In genomic region chr11:120235024-120235628, GRCh38 we compare ENCODE assay signal across 9 cellular contexts. TPM values are rescaled to one million over a fixed set of nuclear protein-coding genes. Genes with fewer than 3 reads are reported as not detected.
DNase-seq lines count a peak whose midpoint lies in the region; ATAC-seq and TF ChIP-seq lines count a peak whose summit lies in the region.
"Had no signal": no experiment of that assay in that cellular context is flagged by ENCODE, and none has a peak within 500 bp of the region (broad histone marks: within the 10 kb centered on the region; RNA-seq: fewer than 3 reads in every experiment).

No MANE protein-coding gene starts in this region.

- H2BK12ac ChIP-seq in trophoblast cell (ENCODE audit: low read length): no peak overlapping the region

- no peak overlapping the region for H3K23ac ChIP-seq in trophoblast cell (ENCODE audit: low read length)

- H3K36me3 ChIP-seq in BLaER1 treated with 17β-estradiol and CSF1 and Interleukin-3, amounts not matched to agents 10 nM and 100 nM: no peaks in the 10 kb centered on the region
- no peaks in the 10 kb centered on the region for H3K36me3 ChIP-seq in HAP-1 (replicated peaks)
- H3K36me3 ChIP-seq in trophoblast cell (ENCODE audit: control insufficient read depth in 1 of 2, insufficient read depth in 2 of 2, low read length in 2 of 2): no peaks in the 10 kb centered on the region
- H3K36me3 ChIP-seq: neutrophil had no signal

- H3K79me1 ChIP-seq in trophoblast cell (ENCODE audit: low read length): peaks cover 3% of the 10 kb centered on the region

- no peaks in the 10 kb centered on the region for H3K9me3 ChIP-seq in BLaER1 treated with 17β-estradiol and CSF1 and Interleukin-3, amounts not matched to agents 10 nM and 100 nM (replicated peaks in 1 of 11)
- H3K9me3 ChIP-seq in HAP-1: no peaks in the 10 kb centered on the region
- H3K9me3 ChIP-seq in trophoblast cell (ENCODE audit: insufficient read depth, low read depth, low read length): no peaks in the 10 kb centered on the region
- H3K9me3 ChIP-seq: neutrophil had no signal

- no peak overlapping the region for H3K27ac ChIP-seq in BLaER1 treated with 17β-estradiol and CSF1 and Interleukin-3, amounts not matched to agents 10 nM and 100 nM
- H3K27ac ChIP-seq in trophoblast cell (ENCODE audit: low read depth, low read length): no peak overlapping the region
- H3K27ac ChIP-seq: neutrophil had no signal

- no peaks in the 10 kb centered on the region for H3K79me2 ChIP-seq in trophoblast cell (ENCODE audit: control insufficient read depth, insufficient read depth, low read length, poor library complexity)

- peak; percentile 85 for TF ChIP-seq CTCF in fibroblast of pulmonary artery (IDR thresholded peaks at IDR 0.05; ENCODE audit: low read length, missing control alignments)

- H3K4me1 ChIP-seq in BLaER1 treated with 17β-estradiol and CSF1 and Interleukin-3, amounts not matched to agents 10 nM and 100 nM: peaks cover 5 to 36% (median 30%) of the 10 kb centered on the region in 10 experiments; a peak in 18 of 20 replicates
- no peaks in the 10 kb centered on the region for H3K4me1 ChIP-seq in HAP-1
- H3K4me1 ChIP-seq in trophoblast cell (ENCODE audit: control insufficient read depth in 1 of 2, insufficient read depth in 2 of 2, low read length in 2 of 2): peaks cover 7 to 8% of the 10 kb centered on the region in 2 experiments

- no peak overlapping the region for H2BK5ac ChIP-seq in trophoblast cell (ENCODE audit: low read depth, low read length, poor library complexity)

- no peak overlapping the region for H3K4me3 ChIP-seq in BLaER1 treated with 17β-estradiol and CSF1 and Interleukin-3, amounts not matched to agents 10 nM and 100 nM
- H3K4me3 ChIP-seq in HAP-1 (no peak overlapping the region), fibroblast of pulmonary artery (replicated peaks; ENCODE audit: low read depth, low read length) (no peak overlapping the region), trophoblast cell (ENCODE audit: low read depth, low read length) (no peak overlapping the region)

- H3K4ac ChIP-seq in trophoblast cell (ENCODE audit: low read depth, low read length): no peak overlapping the region

- WGBS in trophoblast cell (ENCODE audit: extremely low coverage, insufficient coverage, insufficient read length): no CpG with 5 or more reads among the region's 8 CpGs

- peak overlapping the region; percentile 39 for H4K91ac ChIP-seq in trophoblast cell (ENCODE audit: low read depth, low read length)

- in situ Hi-C loops in HAP-1 (cut with MboI; ENCODE audit: low sequenced_read_pairs): loop anchor here (5.0 kb wide), 1 partner anchor 67 kb away; no protein-coding TSS in a partner anchor

- H3K27me3 ChIP-seq in BLaER1 treated with 17β-estradiol and CSF1 and Interleukin-3, amounts not matched to agents 10 nM and 100 nM: peaks cover 13 to 32% (median 20%) of the 10 kb centered on the region in 11 experiments
- H3K27me3 ChIP-seq in HAP-1 (ENCODE audit: low read depth): peaks cover 26% of the 10 kb centered on the region
- H3K27me3 ChIP-seq in trophoblast cell (ENCODE audit: insufficient read depth, low read length): peaks cover 11% of the 10 kb centered on the region

- H2AK5ac ChIP-seq in trophoblast cell (ENCODE audit: low read length): no peak overlapping the region

- peaks cover 0 to 43% (median 0%) of the 10 kb centered on the region in 11 experiments; a peak in 6 of 22 replicates for H4K20me1 ChIP-seq in BLaER1 treated with 17β-estradiol and CSF1 and Interleukin-3, amounts not matched to agents 10 nM and 100 nM

- H4K8ac ChIP-seq in trophoblast cell (ENCODE audit: low read depth, low read length): no peak overlapping the region

- H3K4me2 ChIP-seq in BLaER1 treated with 17β-estradiol and CSF1 and Interleukin-3, amounts not matched to agents 10 nM and 100 nM: peak overlapping the region in 9 of 11 experiments; percentile 21 to 86 (median 67); a peak in 13 of 22 replicates
- H3K4me2 ChIP-seq in trophoblast cell (ENCODE audit: low read length): no peak overlapping the region

- no peak overlapping the region for H3K14ac ChIP-seq in trophoblast cell (ENCODE audit: low read length)

- no peak for ATAC-seq in GM18502 (IDR thresholded peaks at IDR 0.05; ENCODE audit: poor library complexity, unreplicated experiment)
- no peak for ATAC-seq in HG03460 (IDR thresholded peaks at IDR 0.05; ENCODE audit: unreplicated experiment)

- peak overlapping the region in 1 of 11 experiments; percentile 27; a peak in 1 of 22 replicates for H3K9ac ChIP-seq in BLaER1 treated with 17β-estradiol and CSF1 and Interleukin-3, amounts not matched to agents 10 nM and 100 nM
- H3K9ac ChIP-seq in trophoblast cell (ENCODE audit: low read length): no peak overlapping the region

- H4K12ac ChIP-seq in trophoblast cell (ENCODE audit: low read depth, low read length): no peak overlapping the region

- H2BK120ac ChIP-seq in trophoblast cell (ENCODE audit: insufficient read depth, low read length, poor library complexity): no peak overlapping the region

- H2AFZ ChIP-seq in trophoblast cell (ENCODE audit: insufficient read depth, low read length, poor library complexity): no peak overlapping the region

- H3K18ac ChIP-seq in trophoblast cell (ENCODE audit: low read length): no peak overlapping the region

- peak; percentile 34 to 80 for DNase-seq in HAP-1 (ENCODE audit: low spot score in 2 of 2)
- peak; percentile 96 for DNase-seq in NCI-H526 treated with DMSO at 0.1 percent for 48 hours (lab: John Stamatoyannopoulos, UW)
- peak; percentile 51 for DNase-seq in activated T-cell treated with anti-CD3 and anti-CD28 coated beads for 24 hours (ENCODE audit: low read depth)
- peak; percentile 68 for DNase-seq in fibroblast of pulmonary artery (ENCODE audit: low read depth)
- DNase-seq in trophoblast cell: peak; percentile 79 to 91

RNA-seq across cellular contexts. Expression of gene POU2F3, which starts 4.8 kb away (rescaled TPM):
- 18.6 and 19.6 TPM in 2 replicates for polyA plus RNA-seq in trophoblast cell (2013)

RNA-seq across cellular contexts. Expression of gene OAF, which starts 24.3 kb away (rescaled TPM):
- polyA plus RNA-seq in trophoblast cell (2013): 15.2 and 18.2 TPM in 2 replicates
